Comparison of ENCODE assay signal across 8 cellular contexts in genomic region chr15:39685999-39686613, GRCh38.
A peak's percentile ranks its signal among the peaks of the same experiment; 100 is the strongest.
DNase-seq lines count a peak whose midpoint lies in the region; ATAC-seq and TF ChIP-seq lines count a peak whose summit lies in the region.

No MANE protein-coding gene starts in this region.

- H3K27me3 ChIP-seq in KMS-11 (ENCODE audit: insufficient read depth, low read depth) (no peaks in the 10 kb centered on the region), SJCRH30 (no peaks in the 10 kb centered on the region), testis (no peaks in the 10 kb centered on the region)

- no peak overlapping the region for H3K9ac ChIP-seq in KMS-11

- peak; percentile 12 for DNase-seq in activated CD4-positive, CD25-positive, alpha-beta regulatory T cell treated with anti-CD3 and anti-CD28 coated beads, Interleukin-2, amount 50 U/mL, for 16 hours (ENCODE audit: low read depth, low spot score)
- DNase-seq in activated CD4-positive, CD25-positive, alpha-beta regulatory T cell (lab: John Stamatoyannopoulos, UW) = no peak
- DNase-seq in SJCRH30 (peak; percentile 45 to 83), cerebellum (ENCODE audit: low spot score) (peak; percentile 38), left lobe of liver (ENCODE audit: low spot score) (no peak), testis (peak; percentile 63)

- H4K20me1 ChIP-seq in KMS-11 (ENCODE audit: insufficient read depth) = no peaks in the 10 kb centered on the region

- H3K36me3 ChIP-seq in KMS-11 (ENCODE audit: insufficient read depth) (no peaks in the 10 kb centered on the region), SJCRH30 (no peaks in the 10 kb centered on the region), testis (ENCODE audit: low read depth, missing control alignments) (no peaks in the 10 kb centered on the region)

- H3K4me1 ChIP-seq in KMS-11 (ENCODE audit: low read depth, poor library complexity, severe bottlenecking) (no peaks in the 10 kb centered on the region), SJCRH30 (peaks cover 6% of the 10 kb centered on the region; the same call in 1 of the 2 replicates), testis (no peaks in the 10 kb centered on the region)

- no peaks in the 10 kb centered on the region for H3K79me2 ChIP-seq in KMS-11 (ENCODE audit: insufficient read depth, low read depth)

- no peak overlapping the region for H2AFZ ChIP-seq in KMS-11 (ENCODE audit: low read depth)

- no peak for TF ChIP-seq POLR2A in testis (IDR thresholded peaks at IDR 0.05)

- intact Hi-C loops in testis (cut with DNase I; ENCODE audit: low total_unique reads) = loop anchor here (10.0 kb wide), 1 partner anchor 79 kb away; no protein-coding TSS in a partner anchor

- 40 to 44% methylated on average over 4 of the region's 4 CpGs for WGBS in testis, 2 donors

- H3K4me2 ChIP-seq in KMS-11 = no peak overlapping the region

- ATAC-seq in left lobe of liver (peak; percentile 87), HG03469 (IDR thresholded peaks at IDR 0.05; ENCODE audit: unreplicated experiment) (no peak)

- TF ChIP-seq CTCF in KMS-11 (conservative IDR thresholded peaks at IDR 0.05; ENCODE audit: low read depth, low read length) (peak; percentile 86), testis (IDR thresholded peaks at IDR 0.05) (peak; percentile 76 to 82 (median 77))

- H3K27ac ChIP-seq in KMS-11 (no peak overlapping the region), SJCRH30 (no peak overlapping the region), testis (no peak overlapping the region)

- H3K9me3 ChIP-seq in SJCRH30 (replicated peaks) (no peaks in the 10 kb centered on the region), testis (no peaks in the 10 kb centered on the region)

- H3K4me3 ChIP-seq in KMS-11 (IDR thresholded peaks at IDR 0.05; ENCODE audit: insufficient read depth, low read depth, low read length) (no peak overlapping the region), SJCRH30 (no peak overlapping the region), testis (no peak overlapping the region)

Comparison
In these comparisons a context has a peak if more than half of its experiments do, and no peak if none do; other contexts are left out.
1. DNase-seq: peak in activated CD4-positive, CD25-positive, alpha-beta regulatory T cell treated with anti-CD3 and anti-CD28 coated beads, Interleukin-2, amount 50 U/mL, for 16 hours (single experiment), SJCRH30 (2 of 2), cerebellum (single experiment) and testis (single experiment); none in activated CD4-positive, CD25-positive, alpha-beta regulatory T cell (0 of 4) and left lobe of liver (single experiment).